In the genomic region with DNA sequence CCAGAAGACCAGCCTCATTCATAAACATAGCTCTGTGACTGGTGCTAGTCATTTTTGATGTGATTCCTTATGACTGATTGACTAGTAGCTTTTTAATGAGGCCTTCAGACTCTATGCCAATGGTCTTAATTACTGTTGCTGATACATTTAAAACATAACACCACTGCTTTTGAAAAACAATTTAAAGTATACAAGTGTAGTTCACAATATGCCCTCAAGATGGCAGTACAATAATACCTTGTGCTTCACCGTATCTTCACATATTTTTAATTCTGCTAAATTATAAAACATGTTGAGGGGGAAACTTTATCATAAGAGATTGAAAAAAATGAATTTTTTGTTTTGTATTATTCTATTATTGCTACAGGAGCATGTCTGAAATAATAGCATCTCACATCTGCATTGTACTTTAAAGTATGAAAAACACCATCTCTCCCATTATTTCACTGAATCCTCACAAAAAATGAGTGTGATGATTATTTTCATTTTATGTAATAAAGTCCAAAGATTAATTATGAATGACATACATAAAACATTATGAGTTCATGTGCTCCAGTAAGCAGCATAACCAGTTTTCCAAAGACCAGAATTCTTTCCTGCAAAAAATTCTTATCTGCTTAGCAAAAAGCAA, we compare ENCODE assay signal across 8 cellular contexts. TPM values are rescaled to one million over a fixed set of nuclear protein-coding genes. Genes with fewer than 3 reads are reported as not detected.
DNase-seq lines count a peak whose midpoint lies in the region; ATAC-seq, FAIRE-seq and TF ChIP-seq lines count a peak whose summit lies in the region.

No MANE protein-coding gene starts in this region.

- peak; percentile 17 for DNase-seq in GM06990 (ENCODE audit: extremely low read depth, insufficient read length)
- DNase-seq in NCI-H460 (ENCODE audit: extremely low read depth, low read depth), result peak; percentile 31
- no peak for DNase-seq in endodermal cell
- DNase-seq in neural progenitor cell (ENCODE audit: low spot score), result peak; percentile 27
- DNase-seq in HTR-8/SVneo (ENCODE audit: insufficient read length, low spot score), result no peak
- no peak for DNase-seq in activated naive CD4-positive, alpha-beta T cell treated with anti-CD3 and anti-CD28 coated beads, Interleukin-2, amount 50 U/mL, for 16 hours

- no peaks in the 10 kb centered on the region for H3K27me3 ChIP-seq in GM06990 (replicated peaks; ENCODE audit: control insufficient read depth, insufficient read depth, low read length)
- no peaks in the 10 kb centered on the region for H3K27me3 ChIP-seq in endodermal cell (ENCODE audit: control insufficient read depth, insufficient read depth, low read length, poor library complexity, severe bottlenecking)
- H3K27me3 ChIP-seq in neural progenitor cell, result no peaks in the 10 kb centered on the region

- H3K9ac ChIP-seq in endodermal cell (ENCODE audit: extremely low read depth, low read length, poor library complexity, severe bottlenecking) (no peak overlapping the region), neural progenitor cell (no peak overlapping the region)

- H3K4me1 Mint-ChIP-seq in endodermal cell (peaks cover 9% of the 10 kb centered on the region), neural progenitor cell (peaks cover 4% of the 10 kb centered on the region)

- H2AFZ ChIP-seq in neural progenitor cell (replicated peaks), result no peak overlapping the region

- no peak overlapping the region for H3K27ac ChIP-seq in endodermal cell (ENCODE audit: low read depth, low read length)
- no peak overlapping the region for H3K27ac ChIP-seq in neural progenitor cell

- H3K79me2 ChIP-seq in neural progenitor cell (ENCODE audit: low read depth), result no peaks in the 10 kb centered on the region

- H3K27me3 Mint-ChIP-seq in endodermal cell (ENCODE audit: insufficient read depth), result no peaks in the 10 kb centered on the region
- H3K27me3 Mint-ChIP-seq in neural progenitor cell (ENCODE audit: insufficient read depth, low read depth), result peaks cover 2% of the 10 kb centered on the region

- H3K36me3 ChIP-seq in GM06990 (ENCODE audit: control insufficient read depth, insufficient read depth, low read length) (no peaks in the 10 kb centered on the region), endodermal cell (ENCODE audit: control insufficient read depth, insufficient read depth, low read length) (no peaks in the 10 kb centered on the region), neural progenitor cell (no peaks in the 10 kb centered on the region)

- H3K4me2 ChIP-seq in neural progenitor cell, result no peak overlapping the region

- WGBS in endodermal cell (ENCODE audit: insufficient coverage in 1 of 2, insufficient read length in 1 of 2), 2 experiments, result no CpG with 5 or more reads among the region's 1 CpG

- H3K4me3 ChIP-seq in GM06990 (replicated peaks; ENCODE audit: low read depth, low read length) (no peak overlapping the region), endodermal cell (ENCODE audit: low read length) (no peak overlapping the region), neural progenitor cell (no peak overlapping the region)

- TF ChIP-seq CTCF in GM06990 (IDR thresholded peaks at IDR 0.05; ENCODE audit: insufficient read depth, low read length, poor library complexity, severe bottlenecking) (peak; percentile 47), endodermal cell (conservative IDR thresholded peaks at IDR 0.05) (peak; percentile 93), neural progenitor cell (IDR thresholded peaks at IDR 0.05) (peak; percentile 94)

- H3K27ac Mint-ChIP-seq in endodermal cell, result no peak overlapping the region
- no peak overlapping the region for H3K27ac Mint-ChIP-seq in neural progenitor cell

- H3K4me3 Mint-ChIP-seq in endodermal cell (no peak overlapping the region), neural progenitor cell (no peak overlapping the region)

- H3F3A ChIP-seq in neural progenitor cell (ENCODE audit: low read depth), result no peaks in the 10 kb centered on the region

- H4K20me1 ChIP-seq in neural progenitor cell (ENCODE audit: low read depth), result no peaks in the 10 kb centered on the region

- peaks cover 4% of the 10 kb centered on the region for H3K36me3 Mint-ChIP-seq in endodermal cell (ENCODE audit: low read depth)
- no peaks in the 10 kb centered on the region for H3K36me3 Mint-ChIP-seq in neural progenitor cell

- ATAC-seq in GM21360 (IDR thresholded peaks at IDR 0.05; ENCODE audit: unreplicated experiment), result no peak

- H3K9me3 ChIP-seq in endodermal cell (ENCODE audit: control insufficient read depth, low read length) (no peaks in the 10 kb centered on the region), neural progenitor cell (ENCODE audit: low read depth) (no peaks in the 10 kb centered on the region)

- FAIRE-seq in A204.1 (lab: Jason Lieb, UNC), result peak; percentile 97
- no peak for FAIRE-seq in HTR-8/SVneo (lab: Jason Lieb, UNC)

- H3K4me1 ChIP-seq in endodermal cell (ENCODE audit: control insufficient read depth, insufficient read depth, low read length) (peaks cover 2% of the 10 kb centered on the region), neural progenitor cell (peaks cover 7% of the 10 kb centered on the region)

- H3K9me3 Mint-ChIP-seq in endodermal cell (peaks cover 11% of the 10 kb centered on the region), neural progenitor cell (no peaks in the 10 kb centered on the region)

RNA-seq across cellular contexts. Expression of a gene that starts 55.1 kb away (rescaled TPM):
- total RNA-seq in NCI-H460 (2014; rRNA removed; shearing (Covaris generic)), result not detected in 2 replicates
- not detected in 2 replicates for polyA plus RNA-seq in NCI-H460 (2014; cell fraction: nucleus; rRNA removed)
- 100 to 1,000 TPM; 112 to 143 TPM for total RNA-seq in endodermal cell
- 12.9 TPM for polyA plus RNA-seq in endodermal cell (2013, experiment 1 of 2)
- 13.5 TPM for polyA plus RNA-seq in endodermal cell (2013, experiment 2 of 2)
- total RNA-seq in neural progenitor cell (ENCODE audit: low replicate concordance), result 10.4 and 17.8 TPM in 2 replicates

Comparison
In these comparisons a context has a peak if more than half of its experiments do, and no peak if none do; other contexts are left out.
1. DNase-seq: peak in GM06990 (single experiment), NCI-H460 (single experiment) and neural progenitor cell (single experiment); none in endodermal cell (single experiment), HTR-8/SVneo (single experiment) and activated naive CD4-positive, alpha-beta T cell treated with anti-CD3 and anti-CD28 coated beads, Interleukin-2, amount 50 U/mL, for 16 hours (single experiment).
2. RNA of a gene that starts 55.1 kb away (total RNA-seq): 112 to 143 TPM in endodermal cell and 10.4 to 17.8 TPM in neural progenitor cell; not detected in NCI-H460; every median in the first group is over 10 times any median in the second.
3. Peak in every context shown above with its lines, with median percentiles within 50 percentile points of each other: CTCF ChIP-seq.